Comparison of ENCODE assay signal across 17 cellular contexts in genomic region chr5:127652952-127653611, GRCh38. TPM values are rescaled to one million over a fixed set of nuclear protein-coding genes. Genes with fewer than 3 reads are reported as not detected.
"Had no signal": no experiment of that assay in that cellular context is flagged by ENCODE, and none has a peak within 500 bp of the region (broad histone marks: within the 10 kb centered on the region; RNA-seq: fewer than 3 reads in every experiment).

No MANE protein-coding gene starts in this region.

- H3K27me3 Mint-ChIP-seq: stimulated activated naive B cell treated with anti-CD40 and anti-IgM and Interleukin-4, amounts not matched to agents 10 μg/mL and 1 μg/mL and 100 μg/mL, for 72 hours had no signal

- H3K4me3 Mint-ChIP-seq: activated CD8-positive, alpha-beta T cell treated with anti-CD3 and anti-CD28 coated beads, Interleukin-2, amount 10 ng/mL, durations not matched to agents 7 days and 5 days; activated naive CD8-positive, alpha-beta T cell treated with anti-CD3 and anti-CD28 coated beads, Interleukin-2, amount 50 U/mL, for 24 hours; activated T-helper 1 cell treated with anti-CD3 and anti-CD28 coated beads, Interleukin-12 subunit alpha, Interleukin-12 subunit beta, Interleukin-2, Interleukin-4 antibody, amounts not matched to agents 30 ng/mL and 10 ng/mL and 1 ng/mL, durations not matched to agents 14 hours and 24 hours and 36 hours; naive thymus-derived CD8-positive, alpha-beta T cell; stimulated activated naive B cell treated with anti-CD40 and anti-IgM and Interleukin-4, amounts not matched to agents 10 μg/mL and 1 μg/mL and 100 μg/mL, for 72 hours had no signal

- H3K27ac Mint-ChIP-seq: activated CD8-positive, alpha-beta T cell treated with anti-CD3 and anti-CD28 coated beads, Interleukin-2, amount 10 ng/mL, durations not matched to agents 7 days and 5 days; activated naive CD8-positive, alpha-beta T cell treated with anti-CD3 and anti-CD28 coated beads, Interleukin-2, amount 50 U/mL, for 24 hours; activated T-helper 1 cell treated with anti-CD3 and anti-CD28 coated beads, Interleukin-12 subunit alpha, Interleukin-12 subunit beta, Interleukin-2, Interleukin-4 antibody, amounts not matched to agents 30 ng/mL and 10 ng/mL and 1 ng/mL, durations not matched to agents 14 hours and 24 hours and 36 hours; stimulated activated naive B cell treated with anti-CD40 and anti-IgM and Interleukin-4, amounts not matched to agents 10 μg/mL and 1 μg/mL and 100 μg/mL, for 72 hours had no signal

- DNase-seq: activated CD4-positive, alpha-beta T cell treated with anti-CD3 and anti-CD28 coated beads for 4 hours; activated CD8-positive, alpha-beta memory T cell treated with anti-CD3 and anti-CD28 coated beads, Interleukin-2, amount 50 U/mL, for 48 hours; activated CD8-positive, alpha-beta T cell treated with anti-CD3 and anti-CD28 coated beads, Interleukin-2, amount 10 ng/mL, durations not matched to agents 7 days and 5 days; activated naive CD4-positive, alpha-beta T cell treated with Interleukin-2 at 50 U/mL for 16 hours; activated naive CD8-positive, alpha-beta T cell treated with anti-CD3 and anti-CD28 coated beads, Interleukin-2, amount 50 U/mL, for 24 hours; dorsolateral prefrontal cortex; naive thymus-derived CD8-positive, alpha-beta T cell; posterior cingulate gyrus; right cardiac atrium; stimulated activated naive B cell treated with anti-CD40 and anti-IgM and Interleukin-4, amounts not matched to agents 10 μg/mL and 1 μg/mL and 100 μg/mL, for 72 hours; substantia nigra; T1000; trophoblast cell had no signal

- ATAC-seq: activated CD8-positive, alpha-beta T cell treated with anti-CD3 and anti-CD28 coated beads, Interleukin-2, amount 10 ng/mL, durations not matched to agents 7 days and 5 days; activated naive CD8-positive, alpha-beta T cell treated with anti-CD3 and anti-CD28 coated beads, Interleukin-2, amount 50 U/mL, for 24 hours; naive thymus-derived CD8-positive, alpha-beta T cell; right cardiac atrium; stimulated activated naive B cell treated with anti-CD40 and anti-IgM and Interleukin-4, amounts not matched to agents 10 μg/mL and 1 μg/mL and 100 μg/mL, for 72 hours had no signal

- H3K36me3 Mint-ChIP-seq: naive thymus-derived CD8-positive, alpha-beta T cell; stimulated activated naive B cell treated with anti-CD40 and anti-IgM and Interleukin-4, amounts not matched to agents 10 μg/mL and 1 μg/mL and 100 μg/mL, for 72 hours had no signal

- H3K27ac ChIP-seq: dorsolateral prefrontal cortex, neutrophil had no signal

- H3K9me3 Mint-ChIP-seq: activated naive CD8-positive, alpha-beta T cell treated with anti-CD3 and anti-CD28 coated beads, Interleukin-2, amount 50 U/mL, for 24 hours; activated T-helper 1 cell treated with anti-CD3 and anti-CD28 coated beads, Interleukin-12 subunit alpha, Interleukin-12 subunit beta, Interleukin-2, Interleukin-4 antibody, amounts not matched to agents 30 ng/mL and 10 ng/mL and 1 ng/mL, durations not matched to agents 14 hours and 24 hours and 36 hours; naive thymus-derived CD8-positive, alpha-beta T cell; stimulated activated naive B cell treated with anti-CD40 and anti-IgM and Interleukin-4, amounts not matched to agents 10 μg/mL and 1 μg/mL and 100 μg/mL, for 72 hours had no signal

- H3K4me1 Mint-ChIP-seq: activated naive CD8-positive, alpha-beta T cell treated with anti-CD3 and anti-CD28 coated beads, Interleukin-2, amount 50 U/mL, for 24 hours; naive thymus-derived CD8-positive, alpha-beta T cell; stimulated activated naive B cell treated with anti-CD40 and anti-IgM and Interleukin-4, amounts not matched to agents 10 μg/mL and 1 μg/mL and 100 μg/mL, for 72 hours had no signal

RNA-seq across cellular contexts. Expression of gene CTXN3, which starts 4.2 kb away (rescaled TPM):
- total RNA-seq: activated CD8-positive, alpha-beta T cell treated with anti-CD3 and anti-CD28 coated beads, Interleukin-2, amount 10 ng/mL, durations not matched to agents 7 days and 5 days; activated T-helper 1 cell treated with anti-CD3 and anti-CD28 coated beads, Interleukin-12 subunit alpha, Interleukin-12 subunit beta, Interleukin-2, Interleukin-4 antibody, amounts not matched to agents 30 ng/mL and 10 ng/mL and 1 ng/mL, durations not matched to agents 14 hours and 24 hours and 36 hours; astrocyte; lung microvascular endothelial cell; naive thymus-derived CD8-positive, alpha-beta T cell; right cardiac atrium had no signal

RNA-seq across cellular contexts. Expression of gene CCDC192, which starts 50.1 kb away (rescaled TPM):
- total RNA-seq: activated CD8-positive, alpha-beta T cell treated with anti-CD3 and anti-CD28 coated beads, Interleukin-2, amount 10 ng/mL, durations not matched to agents 7 days and 5 days; activated T-helper 1 cell treated with anti-CD3 and anti-CD28 coated beads, Interleukin-12 subunit alpha, Interleukin-12 subunit beta, Interleukin-2, Interleukin-4 antibody, amounts not matched to agents 30 ng/mL and 10 ng/mL and 1 ng/mL, durations not matched to agents 14 hours and 24 hours and 36 hours; astrocyte; lung microvascular endothelial cell; naive thymus-derived CD8-positive, alpha-beta T cell; right cardiac atrium had no signal
